ENCODE assay signal across 18 cellular contexts in genomic region chr15:36905908-36906307, GRCh38.
DNase-seq lines count a peak whose midpoint lies in the region; ATAC-seq, FAIRE-seq and TF ChIP-seq lines count a peak whose summit lies in the region.
"Had no signal": no experiment of that assay in that cellular context is flagged by ENCODE, and none has a peak within 500 bp of the region (broad histone marks: within the 10 kb centered on the region; RNA-seq: fewer than 3 reads in every experiment).

No MANE protein-coding gene starts in this region.

- peak; percentile 35 for DNase-seq in left cardiac atrium
- no peak for DNase-seq in left ventricle myocardium inferior
- peak; percentile 67 for DNase-seq in choroid plexus epithelial cell (ENCODE audit: low read depth)
- DNase-seq in left lobe of liver (ENCODE audit: low spot score) = no peak
- DNase-seq in GM19238 (ENCODE audit: insufficient read length, low spot score) = no peak
- DNase-seq in urothelium cell line (ENCODE audit: low spot score) = no peak
- DNase-seq in type B pancreatic cell (ENCODE audit: extremely low spot score, unreplicated experiment) = no peak
- DNase-seq: activated CD4-positive, CD25-positive, alpha-beta regulatory T cell; activated CD8-positive, alpha-beta memory T cell treated with anti-CD3 and anti-CD28 coated beads, Interleukin-2, amount 10 ng/mL, durations not matched to agents 7 days and 5 days; activated effector memory CD4-positive, alpha-beta T cell treated with anti-CD3 and anti-CD28 coated beads, Interleukin-2, amount 50 U/mL, for 16 hours; anterior cingulate cortex; posterior cingulate gyrus; stimulated activated naive CD8-positive, alpha-beta T cell treated with anti-CD3 and anti-CD28 coated beads, Interleukin-15, Interleukin-2, amounts not matched to agents 100 U/mL and 50 U/mL, for 24 hours; trophoblast cell had no signal

- peaks cover 16% of the 10 kb centered on the region for H3K4me1 Mint-ChIP-seq in type B pancreatic cell (ENCODE audit: unreplicated experiment)
- H3K4me1 Mint-ChIP-seq: activated CD8-positive, alpha-beta memory T cell treated with anti-CD3 and anti-CD28 coated beads, Interleukin-2, amount 10 ng/mL, durations not matched to agents 7 days and 5 days had no signal

- H3K4me3 ChIP-seq in left ventricle myocardium inferior = no peak overlapping the region
- H3K4me3 ChIP-seq in choroid plexus epithelial cell (ENCODE audit: low read depth, low read length) = no peak overlapping the region

- no peak overlapping the region for H3K27ac ChIP-seq in left ventricle myocardium inferior (replicated peaks)
- H3K27ac ChIP-seq: HL-60 had no signal

- intact Hi-C loops in left cardiac atrium (cut with DNase I) = no loop called here
- intact Hi-C loops in left ventricle myocardium inferior (cut with micrococcal nuclease) = no loop called here

- no peaks in the 10 kb centered on the region for H3K27me3 ChIP-seq in left ventricle myocardium inferior (ENCODE audit: low read depth)

- no peaks in the 10 kb centered on the region for H3K9me3 ChIP-seq in left ventricle myocardium inferior (replicated peaks)

- peaks cover 8% of the 10 kb centered on the region for H3K36me3 Mint-ChIP-seq in type B pancreatic cell
- H3K36me3 Mint-ChIP-seq: activated CD8-positive, alpha-beta memory T cell treated with anti-CD3 and anti-CD28 coated beads, Interleukin-2, amount 10 ng/mL, durations not matched to agents 7 days and 5 days had no signal

- no peaks in the 10 kb centered on the region for H3K36me3 ChIP-seq in left ventricle myocardium inferior

- no peak overlapping the region for H3K27ac Mint-ChIP-seq in type B pancreatic cell
- H3K27ac Mint-ChIP-seq: activated CD8-positive, alpha-beta memory T cell treated with anti-CD3 and anti-CD28 coated beads, Interleukin-2, amount 10 ng/mL, durations not matched to agents 7 days and 5 days; T-helper 1 cell treated with Interleukin-12 subunit alpha and Interleukin-12 subunit beta and Interleukin-4 antibody, amounts not matched to agents 30 μg/mL and 1 μg/mL, for 36 hours had no signal

- TF ChIP-seq CTCF in left ventricle myocardium inferior (IDR thresholded peaks at IDR 0.05; ENCODE audit: borderline replicate concordance) = no peak
- TF ChIP-seq CTCF in choroid plexus epithelial cell (conservative IDR thresholded peaks at IDR 0.05; ENCODE audit: low read depth, low read length) = no peak
- no peak for TF ChIP-seq CTCF in type B pancreatic cell (conservative IDR thresholded peaks at IDR 0.05)

- peak; percentile 53 to 67 for ATAC-seq in left cardiac atrium
- ATAC-seq in left lobe of liver = peak; percentile 66
- ATAC-seq in GM18498 (IDR thresholded peaks at IDR 0.05; ENCODE audit: unreplicated experiment) = no peak
- ATAC-seq: activated CD8-positive, alpha-beta memory T cell treated with anti-CD3 and anti-CD28 coated beads, Interleukin-2, amount 10 ng/mL, durations not matched to agents 7 days and 5 days; stimulated activated naive CD8-positive, alpha-beta T cell treated with anti-CD3 and anti-CD28 coated beads, Interleukin-15, Interleukin-2, amounts not matched to agents 100 U/mL and 50 U/mL, for 24 hours had no signal

- no peaks in the 10 kb centered on the region for H3K9me3 Mint-ChIP-seq in type B pancreatic cell
- H3K9me3 Mint-ChIP-seq: T-helper 1 cell treated with Interleukin-12 subunit alpha and Interleukin-12 subunit beta and Interleukin-4 antibody, amounts not matched to agents 30 μg/mL and 1 μg/mL, for 36 hours had no signal

- FAIRE-seq in urothelium cell line (lab: Jason Lieb, UNC) = no peak
- FAIRE-seq: GM12891 had no signal

- no peak overlapping the region for H3K4me3 Mint-ChIP-seq in type B pancreatic cell
- H3K4me3 Mint-ChIP-seq: activated CD8-positive, alpha-beta memory T cell treated with anti-CD3 and anti-CD28 coated beads, Interleukin-2, amount 10 ng/mL, durations not matched to agents 7 days and 5 days; T-helper 1 cell treated with Interleukin-12 subunit alpha and Interleukin-12 subunit beta and Interleukin-4 antibody, amounts not matched to agents 30 μg/mL and 1 μg/mL, for 36 hours had no signal

- peaks cover 44% of the 10 kb centered on the region for H3K4me1 ChIP-seq in left ventricle myocardium inferior

- H3K27me3 Mint-ChIP-seq in type B pancreatic cell = no peaks in the 10 kb centered on the region
- H3K27me3 Mint-ChIP-seq: activated CD8-positive, alpha-beta memory T cell treated with anti-CD3 and anti-CD28 coated beads, Interleukin-2, amount 10 ng/mL, durations not matched to agents 7 days and 5 days had no signal

Comparison
In these comparisons a context has a peak if more than half of its experiments do, and no peak if none do; other contexts are left out.
1. DNase-seq: peak in left cardiac atrium (single experiment) and choroid plexus epithelial cell (single experiment); none in left ventricle myocardium inferior (single experiment), left lobe of liver (single experiment), GM19238 (single experiment), urothelium cell line (single experiment) and type B pancreatic cell (single experiment).